In the genomic region with DNA sequence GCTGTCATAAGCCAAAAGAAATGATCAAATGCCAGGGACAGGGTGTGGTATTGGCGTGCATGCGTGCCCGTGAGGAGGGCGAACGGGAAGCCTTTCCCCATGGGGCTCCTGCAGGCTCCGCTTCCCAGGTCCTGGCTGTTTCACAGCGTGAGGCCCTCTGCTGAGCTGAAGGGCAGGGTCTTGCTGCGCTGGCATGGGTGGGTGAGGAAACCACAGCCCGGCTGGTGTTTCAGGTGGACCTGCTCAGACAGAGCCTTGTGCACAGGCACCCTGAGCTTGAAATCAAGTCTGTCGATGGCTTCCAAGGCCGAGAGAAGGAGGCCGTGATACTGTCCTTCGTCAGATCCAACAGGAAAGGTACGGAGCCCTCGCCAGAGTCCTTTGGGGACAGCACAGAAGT, we compare ENCODE assay signal across 18 cellular contexts. TPM values are rescaled to one million over a fixed set of nuclear protein-coding genes. Genes with fewer than 3 reads are reported as not detected.
DNase-seq lines count a peak whose midpoint lies in the region; ATAC-seq and TF ChIP-seq lines count a peak whose summit lies in the region.
"Had no signal": no experiment of that assay in that cellular context is flagged by ENCODE, and none has a peak within 500 bp of the region (broad histone marks: within the 10 kb centered on the region; RNA-seq: fewer than 3 reads in every experiment).

No MANE protein-coding gene starts in this region.

- no peak for ATAC-seq in GM21529 (IDR thresholded peaks at IDR 0.05; ENCODE audit: unreplicated experiment)
- ATAC-seq: GM12878, HCT116 had no signal

- H3K9ac ChIP-seq in stomach smooth muscle (ENCODE audit: low read length in 2 of 2), result peak overlapping the region in 1 of 2 donors; percentile 29
- no peak overlapping the region for H3K9ac ChIP-seq in H9 (ENCODE audit: extremely low read depth, insufficient read length, low read length)
- H3K9ac ChIP-seq: BLaER1 treated with 17β-estradiol and CSF1 and Interleukin-3, amounts not matched to agents 10 nM and 100 nM had no signal

- H3K79me1 ChIP-seq in H9 (ENCODE audit: insufficient read depth, low read depth, low read length, poor library complexity, severe bottlenecking), result no peaks in the 10 kb centered on the region

- H3K18ac ChIP-seq in H9 (ENCODE audit: insufficient read length, low read depth, low read length), result no peak overlapping the region

- no peak overlapping the region for H3K56ac ChIP-seq in H9 (ENCODE audit: insufficient read length, low read depth, low read length)

- H4K20me1 ChIP-seq in osteoblast (ENCODE audit: insufficient read depth, low read length) (no peaks in the 10 kb centered on the region), H9 (ENCODE audit: control insufficient read depth, insufficient read depth, insufficient read length) (no peaks in the 10 kb centered on the region)

- H3K36me3 ChIP-seq in esophagus muscularis mucosa (peaks cover 32 to 87% (median 83%) of the 10 kb centered on the region in 4 donors), osteoblast (ENCODE audit: insufficient read depth, low read length) (peaks cover 46% of the 10 kb centered on the region), stomach smooth muscle (ENCODE audit: control insufficient read depth in 2 of 2, insufficient read depth in 2 of 2, low read length in 2 of 2) (peaks cover 53 to 67% of the 10 kb centered on the region in 2 donors)

- DNase-seq in G401 (ENCODE audit: low spot score) (peak; percentile 48), esophagus muscularis mucosa (ENCODE audit: extremely low spot score) (no peak), osteoblast (ENCODE audit: insufficient read length, low spot score, missing footprints) (peak; percentile 48), NCI-H526 (lab: John Stamatoyannopoulos, UW) (no peak), H9 (no peak)
- DNase-seq: ACHN; CD4-positive, CD25-positive, alpha-beta regulatory T cell; DMS 273 treated with DMSO at 0.1 percent for 48 hours; IMR-90 had no signal

- no peak for TF ChIP-seq POLR2A in esophagus muscularis mucosa (IDR thresholded peaks at IDR 0.05; ENCODE audit: low read depth)

- H2BK120ac ChIP-seq in H9 (ENCODE audit: low read depth, low read length, poor library complexity, severe bottlenecking), result no peak overlapping the region

- TF ChIP-seq CTCF in esophagus muscularis mucosa (IDR thresholded peaks at IDR 0.05), result no peak
- TF ChIP-seq CTCF in osteoblast (IDR thresholded peaks at IDR 0.05; ENCODE audit: extremely low read depth, low read depth, low read length), result no peak
- no peak for TF ChIP-seq CTCF in H9 (conservative IDR thresholded peaks at IDR 0.05)

- no peaks in the 10 kb centered on the region for H3K9me3 ChIP-seq in esophagus muscularis mucosa
- H3K9me3 ChIP-seq in osteoblast (ENCODE audit: low read depth, low read length), result no peaks in the 10 kb centered on the region
- no peaks in the 10 kb centered on the region for H3K9me3 ChIP-seq in stomach smooth muscle (ENCODE audit: control insufficient read depth in 2 of 2, low read length in 2 of 2)
- H3K9me3 ChIP-seq in H9 (ENCODE audit: control insufficient read depth, low read depth, low read length), result no peaks in the 10 kb centered on the region

- H3K23ac ChIP-seq in H9 (ENCODE audit: insufficient read length, low read depth, low read length), result no peak overlapping the region

- H3K79me2 ChIP-seq in osteoblast (ENCODE audit: insufficient read depth, low read length), result no peaks in the 10 kb centered on the region
- H3K79me2 ChIP-seq in H9 (ENCODE audit: insufficient read depth, low read length), result no peaks in the 10 kb centered on the region

- H4K5ac ChIP-seq in H9 (ENCODE audit: insufficient read length, low read depth, low read length), result no peak overlapping the region

- no peaks in the 10 kb centered on the region for H3K27me3 Mint-ChIP-seq in H9 (ENCODE audit: low read depth)
- H3K27me3 Mint-ChIP-seq: CD4-positive, CD25-positive, alpha-beta regulatory T cell had no signal

- no peak overlapping the region for H2BK20ac ChIP-seq in H9 (ENCODE audit: low read depth, low read length, poor library complexity, severe bottlenecking)

- H4K91ac ChIP-seq in H9 (ENCODE audit: insufficient read length, low read depth, low read length), result no peak overlapping the region

- peaks cover 7 to 47% (median 29%) of the 10 kb centered on the region in 3 experiments; a peak in 6 of 7 replicates for H3K36me3 Mint-ChIP-seq in H9 (ENCODE audit: insufficient read depth in 1 of 3, low read depth in 3 of 3)

- H2AK5ac ChIP-seq in H9 (ENCODE audit: insufficient read length, low read length), result no peak overlapping the region

- no peak overlapping the region for H3K4ac ChIP-seq in H9 (ENCODE audit: low read depth, low read length)

- H3K4me1 ChIP-seq in esophagus muscularis mucosa (peaks cover 3 to 97% (median 92%) of the 10 kb centered on the region in 4 donors), osteoblast (ENCODE audit: insufficient read depth, low read length) (no peaks in the 10 kb centered on the region), stomach smooth muscle (ENCODE audit: control insufficient read depth, insufficient read depth, low read length) (peaks cover 66% of the 10 kb centered on the region), H9 (ENCODE audit: insufficient read depth, low read length) (no peaks in the 10 kb centered on the region)

- no peaks in the 10 kb centered on the region for H3K9me3 Mint-ChIP-seq in H9
- H3K9me3 Mint-ChIP-seq: CD4-positive, CD25-positive, alpha-beta regulatory T cell had no signal

- in situ Hi-C loops in G401 (cut with HindIII; ENCODE audit: low sequenced_read_pairs), result no loop called here

- H2BK15ac ChIP-seq in H9 (ENCODE audit: low read depth, low read length), result no peak overlapping the region

- no peak overlapping the region for H3K14ac ChIP-seq in H9 (ENCODE audit: insufficient read depth, low read length)

- WGBS in esophagus muscularis mucosa, result 93% methylated on average over 6 of the region's 15 CpGs
- WGBS in H9 (ENCODE audit: extremely low coverage, insufficient read length, low lambda C conversion rate), result no CpG with 5 or more reads among the region's 15 CpGs

- no peak for TF ChIP-seq EP300 in esophagus muscularis mucosa (IDR thresholded peaks at IDR 0.05)

- no peak overlapping the region for H3K4me2 ChIP-seq in osteoblast (ENCODE audit: insufficient read depth, low read length)
- H3K4me2 ChIP-seq in H9 (ENCODE audit: insufficient read depth, insufficient read length, low read length), result no peak overlapping the region
- H3K4me2 ChIP-seq: BLaER1 treated with 17β-estradiol and CSF1 and Interleukin-3, amounts not matched to agents 10 nM and 100 nM had no signal

- H3K27ac ChIP-seq in esophagus muscularis mucosa (replicated peaks in 1 of 4) (peak overlapping the region; percentile 83 to 94 (median 93)), osteoblast (ENCODE audit: low read depth, low read length) (no peak overlapping the region), stomach smooth muscle (ENCODE audit: low read length) (peak overlapping the region; percentile 75), H9 (ENCODE audit: insufficient read length, low read depth, low read length) (no peak overlapping the region)
- H3K27ac ChIP-seq: BLaER1 treated with 17β-estradiol and CSF1 and Interleukin-3, amounts not matched to agents 10 nM and 100 nM had no signal

- no peak overlapping the region for H2BK5ac ChIP-seq in H9 (ENCODE audit: insufficient read length, low read length)

- H3T11ph ChIP-seq in H9 (ENCODE audit: low read length), result no peak overlapping the region

- H3K23me2 ChIP-seq in H9 (ENCODE audit: insufficient read length, low read depth, low read length, poor library complexity, severe bottlenecking), result no peaks in the 10 kb centered on the region

- no peaks in the 10 kb centered on the region for H3K27me3 ChIP-seq in esophagus muscularis mucosa
- H3K27me3 ChIP-seq in osteoblast (ENCODE audit: insufficient read depth, low read length), result no peaks in the 10 kb centered on the region
- H3K27me3 ChIP-seq in stomach smooth muscle (ENCODE audit: control insufficient read depth in 1 of 2, insufficient read depth in 2 of 2, low read length in 2 of 2), result no peaks in the 10 kb centered on the region
- H3K27me3 ChIP-seq in H9 (ENCODE audit: insufficient read depth, low read length), result no peaks in the 10 kb centered on the region
- H3K27me3 ChIP-seq: BLaER1 treated with 17β-estradiol and CSF1 and Interleukin-3, amounts not matched to agents 10 nM and 100 nM had no signal

- no peak overlapping the region for H3K4me3 ChIP-seq in esophagus muscularis mucosa
- H3K4me3 ChIP-seq in osteoblast (ENCODE audit: insufficient read depth, low read length), result no peak overlapping the region
- no peak overlapping the region for H3K4me3 ChIP-seq in stomach smooth muscle (ENCODE audit: low read length in 2 of 2)
- H3K4me3 ChIP-seq: BLaER1 treated with 17β-estradiol and CSF1 and Interleukin-3, amounts not matched to agents 10 nM and 100 nM; GM12878 had no signal

- no peak overlapping the region for H2BK12ac ChIP-seq in H9 (ENCODE audit: insufficient read length, low read depth, low read length)

- no peak overlapping the region for H4K8ac ChIP-seq in H9 (replicated peaks; ENCODE audit: insufficient read length, low read depth, low read length)

- H3K4me3 Mint-ChIP-seq in H9, result no peak overlapping the region
- H3K4me3 Mint-ChIP-seq: CD4-positive, CD25-positive, alpha-beta regulatory T cell had no signal

- intact Hi-C loops in esophagus muscularis mucosa (cut with DNase I), result no loop called here

- H2AFZ ChIP-seq in osteoblast (ENCODE audit: low read length) (no peak overlapping the region), H9 (ENCODE audit: low read length) (no peak overlapping the region)

- no peaks in the 10 kb centered on the region for H3K4me1 Mint-ChIP-seq in H9
- H3K4me1 Mint-ChIP-seq: CD4-positive, CD25-positive, alpha-beta regulatory T cell had no signal

- no peak overlapping the region for H3K27ac Mint-ChIP-seq in H9
- H3K27ac Mint-ChIP-seq: CD4-positive, CD25-positive, alpha-beta regulatory T cell had no signal

RNA-seq across cellular contexts. Expression of a gene that starts 31.4 kb away (rescaled TPM):
- total RNA-seq in G401 (2014; rRNA removed; shearing (Covaris generic)), result 19.1 and 21.3 TPM in 2 replicates
- total RNA-seq in esophagus muscularis mucosa (10 to 100 TPM; 11.6 to 30.8 (median 28.0) TPM), osteoblast (10.9 and 11.8 TPM in 2 replicates), H9 (2021) (21.9 and 24.0 TPM in 2 replicates)

RNA-seq across cellular contexts. Expression of a gene that starts 31.4 kb away (rescaled TPM):
- total RNA-seq in G401 (2014; rRNA removed; shearing (Covaris generic)), result 99.9 and 120 TPM in 2 replicates
- total RNA-seq in esophagus muscularis mucosa, result 10 to 100 TPM; 47.2 to 66.2 (median 51.2) TPM
- 45.7 and 51.0 TPM in 2 replicates for total RNA-seq in osteoblast
- 82.3 and 91.5 TPM in 2 replicates for total RNA-seq in H9 (2021)

RNA-seq across cellular contexts. Expression of a gene that starts 45.7 kb away (rescaled TPM):
- total RNA-seq in G401 (2014; rRNA removed; shearing (Covaris generic)), result not detected in 2 replicates
- 1 to 10 TPM in 1 of 4 donors, under 1 TPM in 2, not detected in 1; 0.32 to 2.5 (median 0.66) TPM for total RNA-seq in esophagus muscularis mucosa
- total RNA-seq in osteoblast, result not detected in 2 replicates
- not detected in 2 replicates for total RNA-seq in H9 (2021)
- total RNA-seq: A172; CD4-positive, CD25-positive, alpha-beta regulatory T cell; Daoy; GM12878; H4; HT-29; IMR-90 had no signal

Comparison
In these comparisons a context has a peak if more than half of its experiments do, and no peak if none do; other contexts are left out.
1. DNase-seq: peak in G401 (single experiment) and osteoblast (single experiment); none in esophagus muscularis mucosa (single experiment), NCI-H526 (0 of 2) and H9 (single experiment).
2. H3K27ac ChIP-seq: peak in esophagus muscularis mucosa (4 of 4) and stomach smooth muscle (single experiment); none in osteoblast (single experiment) and H9 (single experiment).